ENCODE assay signal across 32 cellular contexts in genomic region chr15:83087535-83087934, GRCh38. TPM values are rescaled to one million over a fixed set of nuclear protein-coding genes. Genes with fewer than 3 reads are reported as not detected.
"Had no signal": no experiment of that assay in that cellular context is flagged by ENCODE, and none has a peak within 500 bp of the region (broad histone marks: within the 10 kb centered on the region; RNA-seq: fewer than 3 reads in every experiment).

No MANE protein-coding gene starts in this region.

- H3K4me1 Mint-ChIP-seq: immature natural killer cell had no signal

- FAIRE-seq: islet of Langerhans, kidney had no signal

- H3K36me3 ChIP-seq: left lung, lower lobe of right lung, neural progenitor cell, neutrophil, right atrium auricular region, right lobe of liver, stomach, thyroid gland, transverse colon, upper lobe of left lung, vagina had no signal

- H3K79me2 ChIP-seq: parathyroid adenoma had no signal

- H3K4me1 ChIP-seq: parathyroid adenoma, right atrium auricular region, right lobe of liver, stomach, testis, transverse colon, vagina had no signal

- H3K27ac ChIP-seq: left lung, lower lobe of right lung, neural progenitor cell, neutrophil, parathyroid adenoma, right atrium auricular region, right lobe of liver, skin epidermis, stomach, testis, thyroid gland, transverse colon, upper lobe of left lung, vagina had no signal

- H3K9ac ChIP-seq: neural progenitor cell, parathyroid adenoma had no signal

- ATAC-seq: left colon; left lung; lower lobe of right lung; natural killer cell; right lobe of liver; stimulated activated naive B cell treated with anti-CD40 and anti-IgM and Interleukin-4, amounts not matched to agents 10 μg/mL and 1 μg/mL and 100 μg/mL, for 72 hours; stimulated activated naive CD8-positive, alpha-beta T cell treated with anti-CD3 and anti-CD28 coated beads, Interleukin-15, Interleukin-2, amounts not matched to agents 100 U/mL and 50 U/mL, for 24 hours had no signal

- H3K27ac Mint-ChIP-seq: immature natural killer cell; naive B cell; natural killer cell; nephron progenitor cell; neural progenitor cell; stimulated activated naive B cell treated with anti-CD40 and anti-IgM and Interleukin-4, amounts not matched to agents 10 μg/mL and 1 μg/mL and 100 μg/mL, for 72 hours had no signal

- H3K4me3 ChIP-seq: left lung, lower lobe of right lung, neural progenitor cell, right atrium auricular region, right lobe of liver, skin epidermis, stomach, testis, thyroid gland, transverse colon, upper lobe of left lung, vagina had no signal

- H3K4me2 ChIP-seq: neural progenitor cell had no signal

- DNase-seq: hypothalamus; immature natural killer cell; kidney; left colon; left lung; lower lobe of right lung; mammary epithelial cell; mesenchymal stem cell; naive B cell; natural killer cell; nephron progenitor cell; occipital lobe; right lobe of liver; stimulated activated CD4-positive, alpha-beta T cell treated with anti-CD3 and anti-CD28 coated beads, Interleukin-12 subunit alpha, Interleukin-12 subunit beta, amount 100 ng/mL, for 4 hours; stimulated activated CD4-positive, alpha-beta T cell treated with anti-CD3 and anti-CD28 coated beads, Interleukin-15, amount 100 ng/mL, for 24 hours; stimulated activated CD4-positive, alpha-beta T cell treated with anti-CD3 and anti-CD28 coated beads, Interleukin-2, amount 100 ng/mL, for 24 hours; stimulated activated CD4-positive, alpha-beta T cell treated with anti-CD3 and anti-CD28 coated beads, Interleukin-4, amount 100 ng/mL, for 1 hour; stimulated activated naive B cell treated with anti-CD40 and anti-IgM and Interleukin-4, amounts not matched to agents 10 μg/mL and 1 μg/mL and 100 μg/mL, for 72 hours; stimulated activated naive CD8-positive, alpha-beta T cell treated with anti-CD3 and anti-CD28 coated beads, Interleukin-15, Interleukin-2, amounts not matched to agents 100 U/mL and 50 U/mL, for 24 hours; stomach; testis; thyroid gland; transverse colon; upper lobe of left lung had no signal

- H2AFZ ChIP-seq: neural progenitor cell, parathyroid adenoma had no signal

- H3K9me3 ChIP-seq: left lung, lower lobe of right lung, neutrophil, right atrium auricular region, right lobe of liver, stomach, testis, thyroid gland, transverse colon, upper lobe of left lung, vagina had no signal

- H3K4me3 Mint-ChIP-seq: immature natural killer cell; naive B cell; natural killer cell; nephron progenitor cell; neural progenitor cell; stimulated activated naive B cell treated with anti-CD40 and anti-IgM and Interleukin-4, amounts not matched to agents 10 μg/mL and 1 μg/mL and 100 μg/mL, for 72 hours had no signal

- H3K27me3 ChIP-seq: neural progenitor cell, right atrium auricular region, right lobe of liver, testis, thyroid gland, upper lobe of left lung, vagina had no signal

- H3K36me3 Mint-ChIP-seq: immature natural killer cell, natural killer cell, neural progenitor cell had no signal

- H3K9me3 Mint-ChIP-seq: natural killer cell, nephron progenitor cell, neural progenitor cell had no signal

RNA-seq across cellular contexts. Expression of gene TM6SF1, which starts 19.9 kb away (rescaled TPM):
- total RNA-seq: renal cortical epithelial cell had no signal
- polyA plus RNA-seq: mammary epithelial cell had no signal
